ENCODE assay signal across 16 cellular contexts in genomic region chr1:51321924-51322280, GRCh38. TPM values are rescaled to one million over a fixed set of nuclear protein-coding genes. Genes with fewer than 3 reads are reported as not detected.
A peak's percentile ranks its signal among the peaks of the same experiment; 100 is the strongest.
DNase-seq lines count a peak whose midpoint lies in the region; ATAC-seq and TF ChIP-seq lines count a peak whose summit lies in the region.
"Had no signal": no experiment of that assay in that cellular context is flagged by ENCODE, and none has a peak within 500 bp of the region (broad histone marks: within the 10 kb centered on the region; RNA-seq: fewer than 3 reads in every experiment).

No MANE protein-coding gene starts in this region.

- no peak for DNase-seq in breast epithelium (ENCODE audit: low spot score in 2 of 2)
- DNase-seq in MCF 10A (ENCODE audit: unreplicated experiment) = no peak
- DNase-seq in hepatocyte (ENCODE audit: low spot score) = no peak
- no peak for DNase-seq in neuronal stem cell (ENCODE audit: low spot score)
- DNase-seq in vagina (ENCODE audit: extremely low spot score in 2 of 2) = no peak
- no peak for DNase-seq in SW480 (ENCODE audit: low spot score)
- DNase-seq: AML-193; Caco-2; CD4-positive, alpha-beta T cell; GOT3; H9 had no signal

- H3K27ac Mint-ChIP-seq in MCF 10A (ENCODE audit: low read depth, unreplicated experiment) = no peak overlapping the region
- H3K27ac Mint-ChIP-seq: CD4-positive, alpha-beta T cell had no signal

- H4K8ac ChIP-seq in neuronal stem cell (ENCODE audit: low read depth, low read length) = no peak overlapping the region

- no peaks in the 10 kb centered on the region for H3K79me1 ChIP-seq in neuronal stem cell (ENCODE audit: low read depth, low read length)

- TF ChIP-seq CTCF in breast epithelium (IDR thresholded peaks at IDR 0.05) (no peak), MCF 10A (IDR thresholded peaks at IDR 0.05; ENCODE audit: unreplicated experiment) (no peak), hepatocyte (IDR thresholded peaks at IDR 0.05; ENCODE audit: poor library complexity) (no peak), vagina (IDR thresholded peaks at IDR 0.05) (no peak)

- H3K9me3 Mint-ChIP-seq in MCF 10A (ENCODE audit: unreplicated experiment) = no peaks in the 10 kb centered on the region
- H3K9me3 Mint-ChIP-seq: CD4-positive, alpha-beta T cell; H9 had no signal

- POLR2A ChIA-PET in MCF 10A (lab: Yijun Ruan, JAX) = no interaction called here

- no peaks in the 10 kb centered on the region for H4K20me1 ChIP-seq in hepatocyte (ENCODE audit: insufficient read depth, poor library complexity, severe bottlenecking)

- H4K91ac ChIP-seq in neuronal stem cell (ENCODE audit: low read depth, low read length, poor library complexity) = no peak overlapping the region

- H3K18ac ChIP-seq in neuronal stem cell (ENCODE audit: low read length) = peak overlapping the region; percentile 88

- intact Hi-C loops in breast epithelium (cut with DNase I; ENCODE audit: low total_unique reads) (no loop called here), MCF 10A (cut with micrococcal nuclease) (no loop called here), vagina (cut with DNase I) (no loop called here)

- H3K4me3 ChIP-seq in breast epithelium = no peak overlapping the region
- H3K4me3 ChIP-seq in hepatocyte = no peak overlapping the region
- H3K4me3 ChIP-seq in neuronal stem cell (ENCODE audit: low read length in 2 of 2) = no peak overlapping the region
- H3K4me3 ChIP-seq in vagina = no peak overlapping the region
- H3K4me3 ChIP-seq: A549 had no signal

- no peaks in the 10 kb centered on the region for H3K27me3 Mint-ChIP-seq in MCF 10A (ENCODE audit: insufficient read depth, unreplicated experiment)

- no peak overlapping the region for H2BK12ac ChIP-seq in neuronal stem cell (ENCODE audit: low read length)

- no TSS peak for BruUV-seq in MCF 10A (replicated peaks; lab: Mats Ljungman, UMichigan)

- no peaks in the 10 kb centered on the region for H3K36me3 Mint-ChIP-seq in MCF 10A (ENCODE audit: insufficient read depth, unreplicated experiment)

- H3K9me2 ChIP-seq in hepatocyte (replicated peaks; ENCODE audit: insufficient read depth) = no peaks in the 10 kb centered on the region

- H3K27me3 ChIP-seq in breast epithelium (no peaks in the 10 kb centered on the region), hepatocyte (no peaks in the 10 kb centered on the region), neuronal stem cell (ENCODE audit: control insufficient read depth in 3 of 3, insufficient read depth in 3 of 3, low read depth in 1 of 3, low read length in 3 of 3) (peaks cover 0 to 16% (median 0%) of the 10 kb centered on the region in 3 experiments), vagina (no peaks in the 10 kb centered on the region)

- no peak for ATAC-seq in HG03439 (IDR thresholded peaks at IDR 0.05; ENCODE audit: unreplicated experiment)
- ATAC-seq in GM18498 (IDR thresholded peaks at IDR 0.05; ENCODE audit: unreplicated experiment) = no peak
- ATAC-seq: A549 had no signal

- 91% methylated on average over 2 of the region's 2 CpGs for WGBS in hepatocyte (ENCODE audit: low lambda C conversion rate, missing lambda C conversion rate)
- no CpG with 5 or more reads among the region's 2 CpGs for WGBS in neuronal stem cell (ENCODE audit: extremely low coverage in 2 of 2, insufficient read length in 2 of 2, insufficient replicate concordance in 1 of 2), 2 donors

- H3K14ac ChIP-seq in neuronal stem cell (ENCODE audit: low read length) = peak overlapping the region; percentile 63

- H2AFZ ChIP-seq in hepatocyte = no peak overlapping the region
- H2AFZ ChIP-seq in neuronal stem cell (ENCODE audit: low read length) = no peak overlapping the region

- H3K4me2 ChIP-seq in hepatocyte = no peak overlapping the region
- H3K4me2 ChIP-seq in neuronal stem cell (ENCODE audit: insufficient read depth, low read length, poor library complexity, severe bottlenecking) = no peak overlapping the region
- H3K4me2 ChIP-seq: A549 had no signal

- H3K4me1 ChIP-seq in breast epithelium = no peaks in the 10 kb centered on the region
- H3K4me1 ChIP-seq in hepatocyte (ENCODE audit: insufficient read depth) = no peaks in the 10 kb centered on the region
- peaks cover 0 to 9% of the 10 kb centered on the region in 2 donors for H3K4me1 ChIP-seq in neuronal stem cell (ENCODE audit: control insufficient read depth in 2 of 2, insufficient read depth in 1 of 2, low read depth in 1 of 2, low read length in 2 of 2)
- peaks cover 4% of the 10 kb centered on the region for H3K4me1 ChIP-seq in vagina
- H3K4me1 ChIP-seq: A549, Caco-2 had no signal

- H2BK15ac ChIP-seq in neuronal stem cell (ENCODE audit: low read length) = no peak overlapping the region

- H3K9ac ChIP-seq in neuronal stem cell (ENCODE audit: low read depth, low read length, poor library complexity) = no peak overlapping the region

- H3K9me3 ChIP-seq in breast epithelium (no peaks in the 10 kb centered on the region), hepatocyte (ENCODE audit: low read depth) (no peaks in the 10 kb centered on the region), neuronal stem cell (replicated peaks in 1 of 2; ENCODE audit: control insufficient read depth in 2 of 2, insufficient read depth in 1 of 2, low read depth in 1 of 2, low read length in 2 of 2) (no peaks in the 10 kb centered on the region), vagina (no peaks in the 10 kb centered on the region)
- H3K9me3 ChIP-seq: A549, Caco-2 had no signal

- H2AK5ac ChIP-seq in neuronal stem cell (ENCODE audit: low read depth, low read length) = peak overlapping the region; percentile 85

- no peak overlapping the region for H2BK5ac ChIP-seq in neuronal stem cell (ENCODE audit: low read length)

- CTCF ChIA-PET in MCF 10A (lab: Yijun Ruan, JAX) = interaction anchor here (0.5 kb wide), 1 partner anchor 690 kb away, joined by 3 read pairs; no protein-coding TSS in a partner anchor

- TF ChIP-seq POLR2A in breast epithelium (IDR thresholded peaks at IDR 0.05) = no peak
- TF ChIP-seq POLR2A in vagina (IDR thresholded peaks at IDR 0.05) = no peak

- H3K23ac ChIP-seq in neuronal stem cell (ENCODE audit: low read depth, low read length, poor library complexity) = no peak overlapping the region

- no peak overlapping the region for H2BK120ac ChIP-seq in neuronal stem cell (ENCODE audit: low read depth, low read length)

- no peaks in the 10 kb centered on the region for H3K4me1 Mint-ChIP-seq in MCF 10A (ENCODE audit: insufficient read depth, unreplicated experiment)

- H3K4me3 Mint-ChIP-seq in MCF 10A (ENCODE audit: unreplicated experiment) = no peak overlapping the region
- H3K4me3 Mint-ChIP-seq: CD4-positive, alpha-beta T cell; H9 had no signal

- H3K79me2 ChIP-seq in hepatocyte = no peaks in the 10 kb centered on the region

- H3K27ac ChIP-seq in breast epithelium = peak overlapping the region; percentile 17 to 82
- H3K27ac ChIP-seq in hepatocyte = peak overlapping the region; percentile 80
- H3K27ac ChIP-seq in neuronal stem cell (replicated peaks; ENCODE audit: low read length) = no peak overlapping the region
- peak overlapping the region; percentile 37 for H3K27ac ChIP-seq in vagina
- H3K27ac ChIP-seq: 22Rv1, A549, C4-2B had no signal

- H3K36me3 ChIP-seq in breast epithelium (no peaks in the 10 kb centered on the region), hepatocyte (replicated peaks; ENCODE audit: insufficient read depth, low read depth) (no peaks in the 10 kb centered on the region), neuronal stem cell (replicated peaks in 1 of 2; ENCODE audit: control insufficient read depth in 2 of 2, insufficient read depth in 2 of 2, low read length in 2 of 2) (no peaks in the 10 kb centered on the region), vagina (no peaks in the 10 kb centered on the region)

- no peak overlapping the region for H3K4ac ChIP-seq in neuronal stem cell (ENCODE audit: low read length)

RNA-seq across cellular contexts. Expression of gene TTC39A, which starts 8.5 kb away (rescaled TPM):
- total RNA-seq in breast epithelium (100 to 1,000 TPM in 1 of 3 donors, 10 to 100 TPM in 1, under 1 TPM in 1; 0.96 to 111 (median 72.1) TPM), MCF 10A (2022) (0.35 and 1.2 TPM in 2 replicates), hepatocyte (35.1 and 40.0 TPM in 2 replicates), vagina (11.5 TPM)
- polyA plus RNA-seq in hepatocyte = 18.9 and 20.5 TPM in 2 replicates
- 0.89 TPM for polyA plus RNA-seq in neuronal stem cell (2013, experiment 1 of 2)
- 0.71 TPM for polyA plus RNA-seq in neuronal stem cell (2013, experiment 2 of 2)
- total RNA-seq: CD4-positive, alpha-beta T cell had no signal
